Comparison of ENCODE assay signal across 9 cellular contexts in genomic region chr13:112767506-112768471, GRCh38.
A peak's percentile ranks its signal among the peaks of the same experiment; 100 is the strongest.
DNase-seq lines count a peak whose midpoint lies in the region; ATAC-seq lines count a peak whose summit lies in the region.
"Had no signal": no experiment of that assay in that cellular context is flagged by ENCODE, and none has a peak within 500 bp of the region (broad histone marks: within the 10 kb centered on the region; RNA-seq: fewer than 3 reads in every experiment).

No MANE protein-coding gene starts in this region.

- ATAC-seq in GM18517 (IDR thresholded peaks at IDR 0.05; ENCODE audit: unreplicated experiment) (peak; percentile 67), GM21528 (IDR thresholded peaks at IDR 0.05; ENCODE audit: low FRiP score, unreplicated experiment) (peak; percentile 73)

- no peak overlapping the region for H3K4me3 ChIP-seq in HAP-1
- H3K4me3 ChIP-seq: SJSA1 had no signal

- H3K27me3 ChIP-seq in HAP-1 (ENCODE audit: low read depth), result no peaks in the 10 kb centered on the region
- H3K27me3 ChIP-seq: SJSA1 had no signal

- no peaks in the 10 kb centered on the region for H3K36me3 ChIP-seq in HAP-1 (replicated peaks)
- H3K36me3 ChIP-seq: SJSA1 had no signal

- H3K9me3 ChIP-seq in HAP-1, result no peaks in the 10 kb centered on the region
- H3K9me3 ChIP-seq: SJSA1 had no signal

- H3K4me1 ChIP-seq in HAP-1, result no peaks in the 10 kb centered on the region
- H3K4me1 ChIP-seq: SJSA1 had no signal

- peak; percentile 92 for DNase-seq in MV-4-11 (lab: John Stamatoyannopoulos, UW)
- peak; percentile 66 for DNase-seq in medulla oblongata (ENCODE audit: extremely low spot score)
- DNase-seq in NCI-H2081 treated with DMSO at 0.1 percent for 48 hours (lab: John Stamatoyannopoulos, UW), result no peak
- DNase-seq in SK-N-DZ (ENCODE audit: low spot score), result no peak
- no peak for DNase-seq in HAP-1 (ENCODE audit: low spot score in 2 of 2)
- no peak for DNase-seq in SHP77 (lab: John Stamatoyannopoulos, UW)

- in situ Hi-C loops in HAP-1 (cut with MboI; ENCODE audit: low sequenced_read_pairs), result no loop called here

Comparison
In these comparisons a context has a peak if more than half of its experiments do, and no peak if none do; other contexts are left out.
1. DNase-seq: peak in MV-4-11 (single experiment) and medulla oblongata (single experiment); none in NCI-H2081 treated with DMSO at 0.1 percent for 48 hours (single experiment), SK-N-DZ (single experiment), HAP-1 (0 of 2) and SHP77 (0 of 2).